27 cellular contexts compared by ENCODE assay signal in genomic region chr5:42804717-42805339, GRCh38. TPM values are rescaled to one million over a fixed set of nuclear protein-coding genes. Genes with fewer than 3 reads are reported as not detected.
"Had no signal": no experiment of that assay in that cellular context is flagged by ENCODE, and none has a peak within 500 bp of the region (broad histone marks: within the 10 kb centered on the region; RNA-seq: fewer than 3 reads in every experiment).

No MANE protein-coding gene starts in this region.

- H3K4me2 ChIP-seq: neural progenitor cell, smooth muscle cell had no signal

- H3K4me3 ChIP-seq: neural progenitor cell, ovary, prostate gland, skin epidermis, spleen, thoracic aorta, thyroid gland, tibial nerve, uterus had no signal

- H3K9ac ChIP-seq: neural progenitor cell, parathyroid adenoma had no signal

- H3K4me1 ChIP-seq: neural progenitor cell, parathyroid adenoma, uterus had no signal

- H2AFZ ChIP-seq: neural progenitor cell, parathyroid adenoma had no signal

- DNase-seq: naive thymus-derived CD4-positive, alpha-beta T cell; natural killer cell; occipital lobe; ovary; spleen; stimulated activated CD4-positive, alpha-beta T cell treated with anti-CD3 and anti-CD28 coated beads, Interleukin-12 subunit alpha, Interleukin-12 subunit beta, amount 100 ng/mL, for 4 hours; stimulated activated CD4-positive, alpha-beta T cell treated with anti-CD3 and anti-CD28 coated beads, Interleukin-1b, Interleukin-23, amount 100 ng/mL, for 48 hours; stimulated activated CD4-positive, alpha-beta T cell treated with anti-CD3 and anti-CD28 coated beads, Interleukin-4, amount 100 ng/mL, for 1 hour; stimulated activated CD4-positive, alpha-beta T cell treated with anti-CD3 and anti-CD28 coated beads, Interleukin-4, amount 100 ng/mL, for 4 hours; stimulated activated CD8-positive, alpha-beta memory T cell treated with anti-CD3 and anti-CD28 coated beads, Interleukin-4, amount 100 ng/mL, for 48 hours; stimulated activated naive CD4-positive, alpha-beta T cell; stimulated activated naive CD8-positive, alpha-beta T cell treated with anti-CD3 and anti-CD28 coated beads, Interleukin-15, amount 100 ng/mL, for 72 hours; stimulated activated naive CD8-positive, alpha-beta T cell treated with anti-CD3 and anti-CD28 coated beads, Interleukin-15, Interleukin-2, amounts not matched to agents 100 U/mL and 50 U/mL, for 24 hours; substantia nigra; thyroid gland; upper lobe of right lung; uterus had no signal

- H3K27me3 ChIP-seq: neural progenitor cell, ovary, spleen, thyroid gland, tibial nerve, upper lobe of right lung, uterus had no signal

- H3K27ac ChIP-seq: neural progenitor cell, ovary, parathyroid adenoma, prostate gland, skin epidermis, spleen, thoracic aorta, thyroid gland, tibial nerve, upper lobe of right lung, uterus had no signal

- H3K9me3 ChIP-seq: ovary, prostate gland, spleen, thoracic aorta, thyroid gland, tibial nerve, upper lobe of right lung, uterus had no signal

- ATAC-seq: naive thymus-derived CD4-positive, alpha-beta T cell; natural killer cell; right cardiac atrium; sciatic nerve; stimulated activated memory B cell treated with anti-CD40 and anti-IgM and Interleukin-4, amounts not matched to agents 10 μg/mL and 1 μg/mL and 100 μg/mL, for 72 hours; stimulated activated naive CD8-positive, alpha-beta T cell treated with anti-CD3 and anti-CD28 coated beads, Interleukin-15, amount 100 ng/mL, for 72 hours; stimulated activated naive CD8-positive, alpha-beta T cell treated with anti-CD3 and anti-CD28 coated beads, Interleukin-15, Interleukin-2, amounts not matched to agents 100 U/mL and 50 U/mL, for 24 hours; upper lobe of right lung had no signal

- H3K36me3 ChIP-seq: neural progenitor cell, ovary, prostate gland, uterus had no signal

RNA-seq across cellular contexts. Expression of gene SELENOP, which starts 6.9 kb away (rescaled TPM):
- polyA plus RNA-seq: naive thymus-derived CD4-positive, alpha-beta T cell had no signal
